In the genomic region with DNA sequence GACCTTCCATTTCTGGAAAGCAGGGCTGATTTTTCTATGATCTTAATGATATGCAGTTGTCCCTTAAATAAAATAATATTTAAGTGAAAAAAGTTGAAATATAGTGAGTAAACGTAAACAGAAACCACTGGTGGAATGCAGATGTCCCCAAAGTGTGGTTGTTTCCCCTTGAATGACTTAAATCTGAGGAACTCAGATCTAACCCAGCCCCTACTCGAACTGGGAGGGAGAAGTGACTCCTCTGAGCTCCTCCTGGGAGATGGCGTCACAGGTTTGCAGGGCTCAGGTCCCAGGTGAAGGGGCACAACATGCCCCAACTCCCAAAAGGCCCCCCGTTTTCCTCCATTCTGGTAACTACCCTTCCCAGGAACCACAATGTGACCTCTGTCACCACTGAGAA, we compare ENCODE assay signal across 29 cellular contexts.
"Had no signal": no experiment of that assay in that cellular context is flagged by ENCODE, and none has a peak within 500 bp of the region (broad histone marks: within the 10 kb centered on the region; RNA-seq: fewer than 3 reads in every experiment).

No MANE protein-coding gene starts in this region.

- H3K4me3 ChIP-seq: ascending aorta, breast epithelium, cardiac muscle cell, coronary artery, dorsolateral prefrontal cortex, esophagus muscularis mucosa, gastrocnemius medialis had no signal

- H3K36me3 ChIP-seq: ascending aorta, breast epithelium, cardiac muscle cell, esophagus muscularis mucosa, gastrocnemius medialis had no signal

- ATAC-seq: activated naive CD4-positive, alpha-beta T cell treated with anti-CD3 and anti-CD28 coated beads, Interleukin-2, amount 50 U/mL, for 72 hours; activated T-cell treated with anti-CD3 and anti-CD28 coated beads, Interleukin-2, amount 50 U/mL, for 72 hours; foreskin keratinocyte; gastrocnemius medialis had no signal

- H3K4me3 Mint-ChIP-seq: activated CD4-positive, alpha-beta memory T cell treated with anti-CD3 and anti-CD28 coated beads, Interleukin-2, amount 10 ng/mL, durations not matched to agents 7 days and 5 days; activated CD4-positive, alpha-beta T cell treated with anti-CD3 and anti-CD28 coated beads, Interleukin-2, amount 10 ng/mL, durations not matched to agents 7 days and 5 days; activated naive CD4-positive, alpha-beta T cell treated with anti-CD3 and anti-CD28 coated beads, Interleukin-2, amount 10 ng/mL, durations not matched to agents 7 days and 5 days; activated naive CD8-positive, alpha-beta T cell treated with anti-CD3 and anti-CD28 coated beads, Interleukin-2, amount 10 ng/mL, durations not matched to agents 7 days and 5 days; activated T-cell treated with anti-CD3 and anti-CD28 coated beads, Interleukin-2, amount 50 U/mL, for 24 hours; activated T-cell treated with anti-CD3 and anti-CD28 coated beads, Interleukin-2, amount 50 U/mL, for 72 hours; dendritic cell treated with granulocyte-macrophage colony-stimulating factor and Interleukin-4, amounts not matched to agents 40 ng/mL and 50 ng/mL, for 4 days had no signal

- DNase-seq: activated CD4-positive, alpha-beta memory T cell treated with anti-CD3 and anti-CD28 coated beads, Interleukin-2, amount 10 ng/mL, durations not matched to agents 7 days and 5 days; activated CD4-positive, alpha-beta T cell treated with anti-CD3 and anti-CD28 coated beads for 1 hour; activated CD4-positive, alpha-beta T cell treated with anti-CD3 and anti-CD28 coated beads for 4 hours; activated CD4-positive, alpha-beta T cell treated with anti-CD3 and anti-CD28 coated beads, Interleukin-2, amount 10 ng/mL, durations not matched to agents 7 days and 5 days; activated CD4-positive, alpha-beta T cell treated with anti-CD3 and anti-CD28 coated beads, Interleukin-2, amount 50 U/mL, for 4 hours; activated CD8-positive, alpha-beta memory T cell treated with anti-CD3 and anti-CD28 coated beads, Interleukin-2, amount 50 U/mL, for 48 hours; activated gamma-delta T cell; activated naive CD4-positive, alpha-beta T cell; activated naive CD4-positive, alpha-beta T cell treated with anti-CD3 and anti-CD28 coated beads, Interleukin-2, amount 10 ng/mL, durations not matched to agents 7 days and 5 days; activated naive CD8-positive, alpha-beta T cell treated with anti-CD3 and anti-CD28 coated beads, Interleukin-2, amount 10 ng/mL, durations not matched to agents 7 days and 5 days; activated T-cell treated with anti-CD3 and anti-CD28 coated beads for 4 hours; activated T-cell treated with anti-CD3 and anti-CD28 coated beads, Interleukin-2, amount 50 U/mL, for 24 hours; activated T-cell treated with anti-CD3 and anti-CD28 coated beads, Interleukin-2, amount 50 U/mL, for 72 hours; central memory CD4-positive, alpha-beta T cell; cerebellar nuclear complex; effector memory CD4-positive, alpha-beta T cell; erythroblast; foreskin keratinocyte; gastrocnemius medialis; T-helper 2 cell had no signal

- H3K27ac Mint-ChIP-seq: activated CD4-positive, alpha-beta memory T cell treated with anti-CD3 and anti-CD28 coated beads, Interleukin-2, amount 10 ng/mL, durations not matched to agents 7 days and 5 days; activated CD4-positive, alpha-beta T cell treated with anti-CD3 and anti-CD28 coated beads, Interleukin-2, amount 10 ng/mL, durations not matched to agents 7 days and 5 days; activated naive CD4-positive, alpha-beta T cell treated with anti-CD3 and anti-CD28 coated beads, Interleukin-2, amount 10 ng/mL, durations not matched to agents 7 days and 5 days; activated naive CD4-positive, alpha-beta T cell treated with anti-CD3 and anti-CD28 coated beads, Interleukin-2, amount 50 U/mL, for 72 hours; activated naive CD8-positive, alpha-beta T cell treated with anti-CD3 and anti-CD28 coated beads, Interleukin-2, amount 10 ng/mL, durations not matched to agents 7 days and 5 days; activated T-cell treated with anti-CD3 and anti-CD28 coated beads, Interleukin-2, amount 50 U/mL, for 24 hours; activated T-cell treated with anti-CD3 and anti-CD28 coated beads, Interleukin-2, amount 50 U/mL, for 72 hours; dendritic cell treated with granulocyte-macrophage colony-stimulating factor and Interleukin-4, amounts not matched to agents 40 ng/mL and 50 ng/mL, for 4 days had no signal

- H3K27ac ChIP-seq: ascending aorta, breast epithelium, coronary artery, dorsolateral prefrontal cortex, esophagus muscularis mucosa, foreskin keratinocyte, gastrocnemius medialis had no signal

- H3K36me3 Mint-ChIP-seq: activated naive CD4-positive, alpha-beta T cell treated with anti-CD3 and anti-CD28 coated beads, Interleukin-2, amount 10 ng/mL, durations not matched to agents 7 days and 5 days; activated naive CD4-positive, alpha-beta T cell treated with anti-CD3 and anti-CD28 coated beads, Interleukin-2, amount 50 U/mL, for 72 hours; activated naive CD8-positive, alpha-beta T cell treated with anti-CD3 and anti-CD28 coated beads, Interleukin-2, amount 10 ng/mL, durations not matched to agents 7 days and 5 days; brain had no signal

- H3K27me3 ChIP-seq: ascending aorta, cardiac muscle cell, esophagus muscularis mucosa, foreskin keratinocyte had no signal

- H3K9me3 ChIP-seq: ascending aorta, breast epithelium, esophagus muscularis mucosa, gastrocnemius medialis had no signal

- H3K4me1 ChIP-seq: ascending aorta, breast epithelium, foreskin keratinocyte, gastrocnemius medialis had no signal

- H3K9me3 Mint-ChIP-seq: activated CD4-positive, alpha-beta memory T cell treated with anti-CD3 and anti-CD28 coated beads, Interleukin-2, amount 10 ng/mL, durations not matched to agents 7 days and 5 days; activated CD4-positive, alpha-beta T cell treated with anti-CD3 and anti-CD28 coated beads, Interleukin-2, amount 10 ng/mL, durations not matched to agents 7 days and 5 days; activated naive CD4-positive, alpha-beta T cell treated with anti-CD3 and anti-CD28 coated beads, Interleukin-2, amount 10 ng/mL, durations not matched to agents 7 days and 5 days; activated naive CD4-positive, alpha-beta T cell treated with anti-CD3 and anti-CD28 coated beads, Interleukin-2, amount 50 U/mL, for 72 hours; activated naive CD8-positive, alpha-beta T cell treated with anti-CD3 and anti-CD28 coated beads, Interleukin-2, amount 10 ng/mL, durations not matched to agents 7 days and 5 days; activated T-cell treated with anti-CD3 and anti-CD28 coated beads, Interleukin-2, amount 50 U/mL, for 24 hours; activated T-cell treated with anti-CD3 and anti-CD28 coated beads, Interleukin-2, amount 50 U/mL, for 72 hours; dendritic cell treated with granulocyte-macrophage colony-stimulating factor and Interleukin-4, amounts not matched to agents 40 ng/mL and 50 ng/mL, for 4 days had no signal
